ENCODE assay signal across 2 cellular contexts in genomic region chr1:156868341-156868740, GRCh38.
TF ChIP-seq lines count a peak whose summit lies in the region.

No MANE protein-coding gene starts in this region.

TF ChIP-seq in GM23338, 12 proteins besides CTCF, POLR2A, EP300 and RAD21:
- TF ChIP-seq ZNF331 (CRISPR knock-in tag; IDR thresholded peaks at IDR 0.05; ENCODE audit: low read depth), result no peak
- TF ChIP-seq ZNF114 (CRISPR knock-in tag; IDR thresholded peaks at IDR 0.05), result no peak
- no peak for TF ChIP-seq ETS1 (IDR thresholded peaks at IDR 0.05)
- TF ChIP-seq JUNB (IDR thresholded peaks at IDR 0.05; ENCODE audit: unreplicated experiment), result no peak
- TF ChIP-seq NANOG (IDR thresholded peaks at IDR 0.05; ENCODE audit: borderline replicate concordance), result no peak
- no peak for TF ChIP-seq CREB1 (CRISPR knock-in tag; IDR thresholded peaks at IDR 0.05; ENCODE audit: low read depth)
- TF ChIP-seq EZH2phosphoT487 (IDR thresholded peaks at IDR 0.05; ENCODE audit: unreplicated experiment), result no peak
- no peak for TF ChIP-seq ZNF462 (CRISPR knock-in tag; IDR thresholded peaks at IDR 0.05)
- TF ChIP-seq EZH2 (IDR thresholded peaks at IDR 0.05; ENCODE audit: low read depth, unreplicated experiment), result no peak
- TF ChIP-seq STAT1 (IDR thresholded peaks at IDR 0.05; ENCODE audit: unreplicated experiment), result no peak
- TF ChIP-seq REST (IDR thresholded peaks at IDR 0.05; ENCODE audit: unreplicated experiment), result no peak

TF ChIP-seq in K562, 482 proteins besides CTCF, POLR2A, EP300 and RAD21:
- TF ChIP-seq PHF20 (IDR thresholded peaks at IDR 0.05; ENCODE audit: partially characterized antibody) (no peak), SIN3A (IDR thresholded peaks at IDR 0.05; ENCODE audit: borderline replicate concordance in 2 of 2, control insufficient read depth in 1 of 2, low read depth in 2 of 2, low read length in 2 of 2) (no peak), AFF4 (CRISPR knock-in tag; IDR thresholded peaks at IDR 0.05) (no peak), ZNF277 (CRISPR knock-in tag; IDR thresholded peaks at IDR 0.05; ENCODE audit: borderline replicate concordance) (no peak)
